Comparison of ENCODE assay signal across 29 cellular contexts in genomic region chr6:110486756-110487155, GRCh38. TPM values are rescaled to one million over a fixed set of nuclear protein-coding genes. Genes with fewer than 3 reads are reported as not detected.
"Had no signal": no experiment of that assay in that cellular context is flagged by ENCODE, and none has a peak within 500 bp of the region (broad histone marks: within the 10 kb centered on the region; RNA-seq: fewer than 3 reads in every experiment).

No MANE protein-coding gene starts in this region.

- H3K9me3 Mint-ChIP-seq: natural killer cell treated with Interleukin-12 subunit alpha and Interleukin-12 subunit beta and Interleukin-15 and Interleukin-18, amount 100 ng/mL, for 72 hours; stimulated activated effector memory CD8-positive, alpha-beta T cell treated with anti-CD3 and anti-CD28 coated beads, Interleukin-12 subunit alpha, Interleukin-12 subunit beta, amount 100 ng/mL, for 72 hours had no signal

- H3K4me1 ChIP-seq: left ventricle myocardium inferior, prostate gland, sigmoid colon, vagina had no signal

- H3K27ac ChIP-seq: heart right ventricle, hepatocyte, left ventricle myocardium inferior, ovary, prostate gland, sigmoid colon, spleen, tibial nerve, upper lobe of left lung, vagina had no signal

- H3K4me1 Mint-ChIP-seq: memory B cell; stimulated activated effector memory CD8-positive, alpha-beta T cell treated with anti-CD3 and anti-CD28 coated beads, Interleukin-12 subunit alpha, Interleukin-12 subunit beta, amount 100 ng/mL, for 72 hours had no signal

- H2AFZ ChIP-seq: hepatocyte had no signal

- H3K9me3 ChIP-seq: left ventricle myocardium inferior, mucosa of descending colon, ovary, prostate gland, sigmoid colon, tibial nerve, upper lobe of left lung, vagina had no signal

- H3K79me2 ChIP-seq: hepatocyte had no signal

- H3K27ac Mint-ChIP-seq: memory B cell; naive thymus-derived CD4-positive, alpha-beta T cell; natural killer cell treated with Interleukin-12 subunit alpha and Interleukin-12 subunit beta and Interleukin-15 and Interleukin-18, amount 100 ng/mL, for 72 hours; stimulated activated effector memory CD8-positive, alpha-beta T cell treated with anti-CD3 and anti-CD28 coated beads, Interleukin-12 subunit alpha, Interleukin-12 subunit beta, amount 100 ng/mL, for 72 hours had no signal

- DNase-seq: heart right ventricle; kidney; left colon; left ventricle myocardium inferior; midbrain; mucosa of descending colon; naive thymus-derived CD4-positive, alpha-beta T cell; ovary; posterior cingulate gyrus; retina; right cardiac atrium; sigmoid colon; small intestine; spleen; stimulated activated CD4-positive, alpha-beta T cell treated with anti-CD3 and anti-CD28 coated beads, Interleukin-4, amount 100 ng/mL, for 24 hours; stimulated activated naive CD4-positive, alpha-beta T cell treated with Interleukin-2 at 50 U/mL for 16 hours; stimulated activated naive CD8-positive, alpha-beta T cell treated with anti-CD3 and anti-CD28 coated beads, Interleukin-15, amount 100 ng/mL, for 72 hours; substantia nigra; upper lobe of left lung had no signal

- H3K4me2 ChIP-seq: hepatocyte had no signal

- H3K36me3 Mint-ChIP-seq: memory B cell; naive thymus-derived CD4-positive, alpha-beta T cell; natural killer cell treated with Interleukin-12 subunit alpha and Interleukin-12 subunit beta and Interleukin-15 and Interleukin-18, amount 100 ng/mL, for 72 hours; stimulated activated effector memory CD8-positive, alpha-beta T cell treated with anti-CD3 and anti-CD28 coated beads, Interleukin-12 subunit alpha, Interleukin-12 subunit beta, amount 100 ng/mL, for 72 hours had no signal

- H3K4me3 Mint-ChIP-seq: memory B cell; naive thymus-derived CD4-positive, alpha-beta T cell; natural killer cell treated with Interleukin-12 subunit alpha and Interleukin-12 subunit beta and Interleukin-15 and Interleukin-18, amount 100 ng/mL, for 72 hours; stimulated activated effector memory CD8-positive, alpha-beta T cell treated with anti-CD3 and anti-CD28 coated beads, Interleukin-12 subunit alpha, Interleukin-12 subunit beta, amount 100 ng/mL, for 72 hours; stimulated activated naive CD8-positive, alpha-beta T cell treated with anti-CD3 and anti-CD28 coated beads, Interleukin-15, amount 100 ng/mL, for 72 hours had no signal

- H3K36me3 ChIP-seq: heart right ventricle, left ventricle myocardium inferior, ovary, prostate gland, sigmoid colon, spleen, tibial nerve, upper lobe of left lung, vagina had no signal

- H3K4me3 ChIP-seq: heart right ventricle, hepatocyte, left ventricle myocardium inferior, lung, mucosa of descending colon, ovary, prostate gland, sigmoid colon, spleen, tibial nerve, upper lobe of left lung, vagina had no signal

- H3K27me3 ChIP-seq: heart right ventricle, hepatocyte, ovary, sigmoid colon, spleen, tibial nerve, upper lobe of left lung, vagina had no signal

- ATAC-seq: heart right ventricle; left colon; mucosa of descending colon; naive thymus-derived CD4-positive, alpha-beta T cell; natural killer cell treated with Interleukin-12 subunit alpha and Interleukin-12 subunit beta and Interleukin-15 and Interleukin-18, amount 100 ng/mL, for 72 hours; right cardiac atrium; stimulated activated effector memory CD8-positive, alpha-beta T cell treated with anti-CD3 and anti-CD28 coated beads, Interleukin-12 subunit alpha, Interleukin-12 subunit beta, amount 100 ng/mL, for 72 hours; stimulated activated naive CD8-positive, alpha-beta T cell treated with anti-CD3 and anti-CD28 coated beads, Interleukin-15, amount 100 ng/mL, for 72 hours had no signal

RNA-seq across cellular contexts. Expression of gene SLC22A16, which starts 10.3 kb away (rescaled TPM):
- total RNA-seq: hepatocyte; left colon; left ventricle myocardium inferior; myocyte; natural killer cell treated with Interleukin-12 subunit alpha and Interleukin-12 subunit beta and Interleukin-15 and Interleukin-18, amount 100 ng/mL, for 72 hours; tibial nerve; vagina had no signal
- polyA plus RNA-seq: hepatocyte; naive thymus-derived CD4-positive, alpha-beta T cell; neural cell; right cardiac atrium had no signal
